ENCODE assay signal across 10 cellular contexts in the genomic region with DNA sequence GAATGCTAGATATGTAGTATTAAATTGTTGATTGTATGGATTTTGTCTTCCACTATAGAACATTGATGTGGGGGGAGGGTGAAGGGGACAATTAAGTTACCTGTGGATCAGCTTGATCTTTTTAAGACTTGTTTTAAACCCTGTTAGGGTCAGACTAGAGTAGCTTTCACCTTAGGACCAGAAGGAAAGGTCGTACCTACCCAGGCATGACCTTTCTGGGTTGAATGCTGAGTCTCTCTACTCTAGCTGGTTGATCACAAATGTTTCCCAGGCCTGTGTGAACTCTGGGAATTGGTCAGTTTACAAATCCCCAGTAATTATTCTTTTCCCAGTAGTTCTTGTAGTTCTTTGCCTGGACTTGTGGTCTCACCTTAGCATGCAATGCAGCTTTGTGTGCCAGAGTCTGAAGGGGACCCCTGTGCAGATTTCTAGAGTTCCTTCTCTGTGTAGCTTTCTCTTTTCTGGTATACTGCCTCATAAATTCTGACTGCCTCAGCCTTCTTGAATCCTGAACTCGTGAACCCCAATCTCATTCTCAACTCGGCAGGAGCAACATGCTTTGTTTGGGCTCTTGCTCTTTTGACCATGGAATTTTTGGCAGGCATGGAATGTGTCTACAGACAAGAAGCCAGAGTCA. TPM values are rescaled to one million over a fixed set of nuclear protein-coding genes. Genes with fewer than 3 reads are reported as not detected.
DNase-seq lines count a peak whose midpoint lies in the region; ATAC-seq, FAIRE-seq and TF ChIP-seq lines count a peak whose summit lies in the region.
"Had no signal": no experiment of that assay in that cellular context is flagged by ENCODE, and none has a peak within 500 bp of the region (broad histone marks: within the 10 kb centered on the region; RNA-seq: fewer than 3 reads in every experiment).

No MANE protein-coding gene starts in this region.

- H3K4me1 ChIP-seq in endodermal cell (ENCODE audit: control insufficient read depth, insufficient read depth, low read length): no peaks in the 10 kb centered on the region
- H3K4me1 ChIP-seq in osteoblast (ENCODE audit: insufficient read depth, low read length): peaks cover 52% of the 10 kb centered on the region

- no peak overlapping the region for H3K4me3 Mint-ChIP-seq in endodermal cell

- peaks cover 32% of the 10 kb centered on the region for H3K79me2 ChIP-seq in osteoblast (ENCODE audit: insufficient read depth, low read length)

- H3K27me3 Mint-ChIP-seq in endodermal cell (ENCODE audit: insufficient read depth): no peaks in the 10 kb centered on the region

- H3K9me3 Mint-ChIP-seq in endodermal cell: peaks cover 5% of the 10 kb centered on the region

- no peak for TF ChIP-seq CTCF in endodermal cell (conservative IDR thresholded peaks at IDR 0.05)
- no peak for TF ChIP-seq CTCF in osteoblast (IDR thresholded peaks at IDR 0.05; ENCODE audit: extremely low read depth, low read depth, low read length)
- no peak for TF ChIP-seq CTCF in lower leg skin (IDR thresholded peaks at IDR 0.05)

- H3K4me2 ChIP-seq in osteoblast (ENCODE audit: insufficient read depth, low read length): peak overlapping the region; percentile 38

- peaks cover 5% of the 10 kb centered on the region for H3K4me1 Mint-ChIP-seq in endodermal cell

- TF ChIP-seq POLR2A in lower leg skin (IDR thresholded peaks at IDR 0.05): no peak
- TF ChIP-seq POLR2A in erythroblast (IDR thresholded peaks at IDR 0.05; ENCODE audit: low read length): no peak

- DNase-seq in DMS114 treated with DMSO at 0.1 percent for 48 hours (lab: John Stamatoyannopoulos, UW; ENCODE audit: unreplicated experiment) (peak; percentile 97), RCC 7860 (ENCODE audit: low spot score) (peak; percentile 62), endodermal cell (peak; percentile 63), osteoblast (ENCODE audit: insufficient read length, low spot score, missing footprints) (peak; percentile 58), lower leg skin (ENCODE audit: low spot score in 2 of 2) (no peak), erythroblast (lab: John Stamatoyannopoulos, UW) (no peak), GM19240 (ENCODE audit: insufficient read length, low spot score) (no peak)
- DNase-seq: activated CD8-positive, alpha-beta memory T cell treated with anti-CD3 and anti-CD28 coated beads, Interleukin-2, amount 50 U/mL, for 48 hours; NCI-H82 had no signal

- H3K36me3 Mint-ChIP-seq in endodermal cell (ENCODE audit: low read depth): peaks cover 30% of the 10 kb centered on the region

- no peaks in the 10 kb centered on the region for H3K27me3 ChIP-seq in endodermal cell (ENCODE audit: control insufficient read depth, insufficient read depth, low read length, poor library complexity, severe bottlenecking)
- no peaks in the 10 kb centered on the region for H3K27me3 ChIP-seq in osteoblast (ENCODE audit: insufficient read depth, low read length)

- 55 to 75% methylated on average over 3 of the region's 3 CpGs for WGBS in endodermal cell (ENCODE audit: insufficient coverage in 1 of 2, insufficient read length in 1 of 2), 2 experiments
- 73 to 80% methylated on average over 3 of the region's 3 CpGs for WGBS in lower leg skin, 2 donors

- no peak for ATAC-seq in GM18870 (IDR thresholded peaks at IDR 0.05; ENCODE audit: unreplicated experiment)

- H3K27ac ChIP-seq in endodermal cell (ENCODE audit: low read depth, low read length) (peak overlapping the region; percentile 93), osteoblast (ENCODE audit: low read depth, low read length) (peak overlapping the region; percentile 100)

- H2AFZ ChIP-seq in osteoblast (ENCODE audit: low read length): no peak overlapping the region

- peak; percentile 74 for FAIRE-seq in RCC 7860 (lab: Jason Lieb, UNC)

- H4K20me1 ChIP-seq in osteoblast (ENCODE audit: insufficient read depth, low read length): no peaks in the 10 kb centered on the region

- H3K4me3 ChIP-seq in endodermal cell (ENCODE audit: low read length): no peak overlapping the region
- H3K4me3 ChIP-seq in osteoblast (ENCODE audit: insufficient read depth, low read length): peak overlapping the region; percentile 5
- no peak overlapping the region for H3K4me3 ChIP-seq in lower leg skin (ENCODE audit: low read depth, poor library complexity, severe bottlenecking)

- peaks cover 14% of the 10 kb centered on the region for H3K9me3 ChIP-seq in endodermal cell (ENCODE audit: control insufficient read depth, low read length)
- H3K9me3 ChIP-seq in osteoblast (ENCODE audit: low read depth, low read length): no peaks in the 10 kb centered on the region

- peaks cover 12% of the 10 kb centered on the region for H3K36me3 ChIP-seq in endodermal cell (ENCODE audit: control insufficient read depth, insufficient read depth, low read length)
- H3K36me3 ChIP-seq in osteoblast (ENCODE audit: insufficient read depth, low read length): peaks cover 5% of the 10 kb centered on the region

- intact Hi-C loops in lower leg skin (cut with DNase I; ENCODE audit: low total_unique reads): no loop called here

- peak overlapping the region; percentile 69 for H3K27ac Mint-ChIP-seq in endodermal cell

- H3K9ac ChIP-seq in endodermal cell (ENCODE audit: extremely low read depth, low read length, poor library complexity, severe bottlenecking): no peak overlapping the region

RNA-seq across cellular contexts. Expression of a gene that starts 54.0 kb away (rescaled TPM):
- total RNA-seq in endodermal cell: 10 to 100 TPM; 67.9 to 69.9 TPM
- polyA plus RNA-seq in endodermal cell (2013, experiment 1 of 2): 64.7 TPM
- polyA plus RNA-seq in endodermal cell (2013, experiment 2 of 2): 62.2 TPM
- total RNA-seq in osteoblast: 415 and 445 TPM in 2 replicates
- total RNA-seq in lower leg skin: 10 to 100 TPM; 35.3 to 69.7 (median 61.1) TPM

RNA-seq across cellular contexts. Expression of a gene that starts 54.3 kb away (rescaled TPM):
- total RNA-seq in endodermal cell (10 to 100 TPM; 21.6 to 23.6 TPM), osteoblast (8.0 and 14.7 TPM in 2 replicates), lower leg skin (10 to 100 TPM; 15.4 to 29.2 (median 18.7) TPM)
- polyA plus RNA-seq in endodermal cell (2013, experiment 1 of 2): 27.0 TPM
- 21.5 TPM for polyA plus RNA-seq in endodermal cell (2013, experiment 2 of 2)

Comparison
In these comparisons a context has a peak if more than half of its experiments do, and no peak if none do; other contexts are left out.
1. DNase-seq: peak in DMS114 treated with DMSO at 0.1 percent for 48 hours (single experiment), RCC 7860 (single experiment), endodermal cell (single experiment) and osteoblast (single experiment); none in lower leg skin (0 of 2), erythroblast (0 of 2) and GM19240 (single experiment).